Comparison of ENCODE assay signal across 8 cellular contexts in the genomic region with DNA sequence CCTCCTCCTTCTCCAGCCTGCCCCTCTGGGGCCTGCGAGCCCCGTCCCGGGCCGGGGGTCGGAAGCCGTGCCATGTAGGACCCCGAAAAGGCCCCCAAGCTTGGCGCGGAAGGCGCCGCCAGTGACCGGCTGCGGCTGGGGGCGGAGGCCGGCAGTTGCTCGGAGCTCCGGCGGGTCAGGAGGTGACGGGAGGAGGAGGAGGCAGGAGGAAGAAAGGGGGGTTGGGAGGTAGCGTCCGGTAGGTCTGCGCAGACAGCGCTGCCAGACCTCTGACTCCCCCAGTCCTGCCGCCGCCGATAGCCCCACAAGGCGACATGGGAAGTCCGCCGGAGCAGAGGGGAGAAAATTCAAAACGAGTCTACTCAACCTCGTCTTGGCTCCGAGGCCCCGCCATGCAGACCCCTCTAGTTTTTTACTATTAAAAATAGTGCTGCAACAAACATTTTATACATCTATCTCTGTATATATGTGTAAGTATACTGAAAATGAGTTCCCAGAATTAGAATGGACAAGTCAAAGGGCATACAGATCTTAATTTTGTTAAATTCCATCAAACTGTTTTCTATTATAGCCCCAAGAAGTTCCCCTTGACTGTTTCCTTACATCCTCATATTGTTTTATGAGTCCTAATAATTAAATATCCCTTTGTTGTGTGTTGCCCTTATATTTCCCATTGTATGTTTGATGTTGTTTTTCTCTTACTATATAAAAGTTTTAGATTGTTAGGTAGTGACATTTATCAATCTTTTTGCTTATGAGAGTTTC. TPM values are rescaled to one million over a fixed set of nuclear protein-coding genes. Genes with fewer than 3 reads are reported as not detected.
DNase-seq lines count a peak whose midpoint lies in the region; ATAC-seq, FAIRE-seq and TF ChIP-seq lines count a peak whose summit lies in the region.
"Not testable (repeated sequence)": the region's sequence is repeated elsewhere in the genome, so short reads cannot be mapped to it uniquely, and the experiment has no call there.

No MANE protein-coding gene starts in this region.

- not testable (repeated sequence) for H3K79me2 ChIP-seq in parathyroid adenoma

- not testable (repeated sequence) for H3K27me3 ChIP-seq in parathyroid adenoma (ENCODE audit: control insufficient read depth, insufficient read depth, low read length)

- not testable (repeated sequence) for H3K36me3 ChIP-seq in parathyroid adenoma (ENCODE audit: control insufficient read depth, insufficient read depth, low read length)

- POLR2A ChIA-PET in activated CD8-positive, alpha-beta T cell treated with anti-CD3 and anti-CD28 coated beads for 36 hours (lab: Charles Lee): not testable (repeated sequence)

- not testable (repeated sequence) for TF ChIP-seq CTCF in GM13977 (IDR thresholded peaks at IDR 0.05; ENCODE audit: extremely low read depth, insufficient read depth, missing control alignments); activated CD8-positive, alpha-beta T cell treated with anti-CD3 and anti-CD28 coated beads for 36 hours (IDR thresholded peaks at IDR 0.05); chondrocyte (IDR thresholded peaks at IDR 0.05); parathyroid adenoma (IDR thresholded peaks at IDR 0.05)

- H3K4me3 Mint-ChIP-seq in activated CD8-positive, alpha-beta T cell treated with anti-CD3 and anti-CD28 coated beads for 36 hours: peak overlapping the region; percentile 24
- peak overlapping the region; percentile 43 for H3K4me3 Mint-ChIP-seq in chondrocyte (ENCODE audit: unreplicated experiment)

- H3K4me2 ChIP-seq in parathyroid adenoma (ENCODE audit: low read length): peak overlapping the region; percentile 95

- not testable (repeated sequence) for H3K36me3 Mint-ChIP-seq in activated CD8-positive, alpha-beta T cell treated with anti-CD3 and anti-CD28 coated beads for 36 hours (ENCODE audit: low read depth); chondrocyte (ENCODE audit: low read depth)

- H3K9me3 ChIP-seq in parathyroid adenoma (ENCODE audit: control insufficient read depth, low read length): not testable (repeated sequence)

- FAIRE-seq in urothelium cell line (lab: Jason Lieb, UNC): peak; percentile 44

- peak; percentile 26 for ATAC-seq in HG02588 (IDR thresholded peaks at IDR 0.05; ENCODE audit: unreplicated experiment)
- peak; percentile 13 for ATAC-seq in activated CD8-positive, alpha-beta T cell treated with anti-CD3 and anti-CD28 coated beads for 36 hours

- peak overlapping the region; percentile 14 for H3K4me3 ChIP-seq in iPS-11a (ENCODE audit: low read depth, low read length)
- peak overlapping the region; percentile 94 for H3K4me3 ChIP-seq in parathyroid adenoma (ENCODE audit: low read depth, low read length)

- H3K9ac ChIP-seq in parathyroid adenoma: not testable (repeated sequence)

- peak overlapping the region; percentile 76 for H2AFZ ChIP-seq in parathyroid adenoma

- H3K27me3 Mint-ChIP-seq in activated CD8-positive, alpha-beta T cell treated with anti-CD3 and anti-CD28 coated beads for 36 hours: peaks cover 18% of the 10 kb centered on the region
- H3K27me3 Mint-ChIP-seq in chondrocyte (ENCODE audit: low read depth): not testable (repeated sequence)

- peaks cover 23% of the 10 kb centered on the region for H3K4me1 Mint-ChIP-seq in activated CD8-positive, alpha-beta T cell treated with anti-CD3 and anti-CD28 coated beads for 36 hours (ENCODE audit: low read depth)
- H3K4me1 Mint-ChIP-seq in chondrocyte (ENCODE audit: low read depth): peaks cover 22% of the 10 kb centered on the region

- intact Hi-C loops in activated CD8-positive, alpha-beta T cell treated with anti-CD3 and anti-CD28 coated beads for 36 hours (cut with micrococcal nuclease): not testable (repeated sequence)

- CTCF ChIA-PET in activated CD8-positive, alpha-beta T cell treated with anti-CD3 and anti-CD28 coated beads for 36 hours (lab: Charles Lee): not testable (repeated sequence)

- in situ Hi-C loops in GM13977 (cut with MboI; ENCODE audit: low pct_unique_long_range_greater_than_20kb, low sequenced_read_pairs, unreplicated experiment): not testable (repeated sequence)

- H3K27ac Mint-ChIP-seq in activated CD8-positive, alpha-beta T cell treated with anti-CD3 and anti-CD28 coated beads for 36 hours; chondrocyte (ENCODE audit: unreplicated experiment): not testable (repeated sequence)

- H3K4me1 ChIP-seq in parathyroid adenoma: not testable (repeated sequence)

- peak; percentile 19 for DNase-seq in GM13977 (ENCODE audit: low spot score)
- DNase-seq in NK-92 treated with Interleukin-12 subunit alpha and Interleukin-12 subunit beta, amount 100 ng/mL, for 24 hours (lab: John Stamatoyannopoulos, UW): peak; percentile 2
- DNase-seq in activated CD8-positive, alpha-beta T cell treated with anti-CD3 and anti-CD28 coated beads for 36 hours: peak; percentile 34
- DNase-seq in chondrocyte (ENCODE audit: low spot score); urothelium cell line (ENCODE audit: low spot score): not testable (repeated sequence)

- not testable (repeated sequence) for H3K9me3 Mint-ChIP-seq in activated CD8-positive, alpha-beta T cell treated with anti-CD3 and anti-CD28 coated beads for 36 hours; chondrocyte (ENCODE audit: low read depth)

- not testable (repeated sequence) for H3K27ac ChIP-seq in parathyroid adenoma

RNA-seq across cellular contexts. Expression of a gene that starts 1.4 kb away (rescaled TPM):
- total RNA-seq in activated CD8-positive, alpha-beta T cell treated with anti-CD3 and anti-CD28 coated beads for 36 hours: under 1 TPM in 1 of 2 experiments, not detected in 1; 0.09 TPM
- total RNA-seq in chondrocyte: 0.36 to 1.2 TPM (median 0.37 TPM) in 3 replicates

RNA-seq across cellular contexts. Expression of a gene that starts 24.6 kb away (rescaled TPM):
- 10 to 100 TPM; 62.8 to 63.7 TPM for total RNA-seq in activated CD8-positive, alpha-beta T cell treated with anti-CD3 and anti-CD28 coated beads for 36 hours
- total RNA-seq in chondrocyte: 46.4 to 78.1 TPM (median 52.3 TPM) in 3 replicates
